1 cellular context compared by ENCODE assay signal in the genomic region with DNA sequence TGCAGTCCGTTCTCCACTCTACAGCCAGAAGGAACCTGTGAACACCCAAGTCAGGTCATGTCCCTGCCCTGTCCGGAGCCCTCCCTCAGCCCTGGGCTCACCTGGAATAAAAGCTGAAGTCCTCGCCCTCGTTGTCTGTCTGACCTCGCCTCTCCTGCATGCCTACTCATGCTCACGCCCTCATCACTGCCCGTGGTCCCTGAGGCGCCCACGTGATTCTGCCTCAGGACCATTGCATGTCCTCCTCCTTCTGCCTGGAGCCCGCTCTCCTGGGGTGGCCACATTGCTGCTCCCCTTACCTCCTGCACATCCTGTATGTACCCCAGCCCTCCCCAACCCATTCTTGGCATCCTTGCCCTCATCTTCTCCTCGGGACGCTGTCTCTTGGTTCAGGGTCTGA.
TF ChIP-seq lines count a peak whose summit lies in the region.

No MANE protein-coding gene starts in this region.

TF ChIP-seq in GM23338, 12 proteins besides CTCF, POLR2A, EP300 and RAD21:
- TF ChIP-seq STAT1 (IDR thresholded peaks at IDR 0.05; ENCODE audit: unreplicated experiment) (no peak), NANOG (IDR thresholded peaks at IDR 0.05; ENCODE audit: borderline replicate concordance) (no peak), EZH2 (IDR thresholded peaks at IDR 0.05; ENCODE audit: low read depth, unreplicated experiment) (no peak), CREB1 (CRISPR knock-in tag; IDR thresholded peaks at IDR 0.05; ENCODE audit: low read depth) (no peak), ZNF114 (CRISPR knock-in tag; IDR thresholded peaks at IDR 0.05) (no peak), JUNB (IDR thresholded peaks at IDR 0.05; ENCODE audit: unreplicated experiment) (no peak)
- TF ChIP-seq, protein P1, sequence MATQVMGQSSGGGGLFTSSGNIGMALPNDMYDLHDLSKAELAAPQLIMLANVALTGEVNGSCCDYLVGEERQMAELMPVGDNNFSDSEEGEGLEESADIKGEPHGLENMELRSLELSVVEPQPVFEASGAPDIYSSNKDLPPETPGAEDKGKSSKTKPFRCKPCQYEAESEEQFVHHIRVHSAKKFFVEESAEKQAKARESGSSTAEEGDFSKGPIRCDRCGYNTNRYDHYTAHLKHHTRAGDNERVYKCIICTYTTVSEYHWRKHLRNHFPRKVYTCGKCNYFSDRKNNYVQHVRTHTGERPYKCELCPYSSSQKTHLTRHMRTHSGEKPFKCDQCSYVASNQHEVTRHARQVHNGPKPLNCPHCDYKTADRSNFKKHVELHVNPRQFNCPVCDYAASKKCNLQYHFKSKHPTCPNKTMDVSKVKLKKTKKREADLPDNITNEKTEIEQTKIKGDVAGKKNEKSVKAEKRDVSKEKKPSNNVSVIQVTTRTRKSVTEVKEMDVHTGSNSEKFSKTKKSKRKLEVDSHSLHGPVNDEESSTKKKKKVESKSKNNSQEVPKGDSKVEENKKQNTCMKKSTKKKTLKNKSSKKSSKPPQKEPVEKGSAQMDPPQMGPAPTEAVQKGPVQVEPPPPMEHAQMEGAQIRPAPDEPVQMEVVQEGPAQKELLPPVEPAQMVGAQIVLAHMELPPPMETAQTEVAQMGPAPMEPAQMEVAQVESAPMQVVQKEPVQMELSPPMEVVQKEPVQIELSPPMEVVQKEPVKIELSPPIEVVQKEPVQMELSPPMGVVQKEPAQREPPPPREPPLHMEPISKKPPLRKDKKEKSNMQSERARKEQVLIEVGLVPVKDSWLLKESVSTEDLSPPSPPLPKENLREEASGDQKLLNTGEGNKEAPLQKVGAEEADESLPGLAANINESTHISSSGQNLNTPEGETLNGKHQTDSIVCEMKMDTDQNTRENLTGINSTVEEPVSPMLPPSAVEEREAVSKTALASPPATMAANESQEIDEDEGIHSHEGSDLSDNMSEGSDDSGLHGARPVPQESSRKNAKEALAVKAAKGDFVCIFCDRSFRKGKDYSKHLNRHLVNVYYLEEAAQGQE (IDR thresholded peaks at IDR 0.05; ENCODE audit: unreplicated experiment): no peak
